Comparison of ENCODE assay signal across 16 cellular contexts in genomic region chr3:40116478-40117162, GRCh38.
DNase-seq lines count a peak whose midpoint lies in the region; ATAC-seq, FAIRE-seq and TF ChIP-seq lines count a peak whose summit lies in the region.
"Had no signal": no experiment of that assay in that cellular context is flagged by ENCODE, and none has a peak within 500 bp of the region (broad histone marks: within the 10 kb centered on the region; RNA-seq: fewer than 3 reads in every experiment).

No MANE protein-coding gene starts in this region.

- H3K4me3 ChIP-seq in bronchial epithelial cell (ENCODE audit: low read depth, low read length): no peak overlapping the region
- no peak overlapping the region for H3K4me3 ChIP-seq in kidney epithelial cell (ENCODE audit: low read depth, low read length)
- H3K4me3 ChIP-seq in aorta (ENCODE audit: low read length in 2 of 2): no peak overlapping the region
- H3K4me3 ChIP-seq: coronary artery, esophagus muscularis mucosa had no signal

- TF ChIP-seq CTCF in AG09319 (IDR thresholded peaks at IDR 0.05; ENCODE audit: low read depth, low read length) (no peak), bronchial epithelial cell (IDR thresholded peaks at IDR 0.05; ENCODE audit: insufficient read depth, low read length, severe bottlenecking) (no peak), kidney epithelial cell (IDR thresholded peaks at IDR 0.05; ENCODE audit: insufficient read depth, low read length, poor library complexity, severe bottlenecking) (no peak)

- H3K27ac ChIP-seq in aorta (ENCODE audit: low read depth in 1 of 2, low read length in 2 of 2): peak overlapping the region in 1 of 2 donors; percentile 12
- H3K27ac ChIP-seq: coronary artery had no signal

- WGBS in aorta, 2 donors: 46 to 52% methylated on average over 9 of the region's 9 CpGs

- no peak for FAIRE-seq in bronchial epithelial cell (lab: Jason Lieb, UNC)

- H3K27me3 ChIP-seq in bronchial epithelial cell (ENCODE audit: control insufficient read depth, insufficient read depth, low read length) (no peaks in the 10 kb centered on the region), kidney epithelial cell (ENCODE audit: control insufficient read depth, insufficient read depth, low read length) (no peaks in the 10 kb centered on the region), aorta (ENCODE audit: control insufficient read depth in 1 of 2, insufficient read depth in 2 of 2, low read length in 1 of 2) (no peaks in the 10 kb centered on the region)
- H3K27me3 ChIP-seq: esophagus muscularis mucosa had no signal

- no peaks in the 10 kb centered on the region for H3K9me3 ChIP-seq in aorta (ENCODE audit: control insufficient read depth, low read length)
- H3K9me3 ChIP-seq: esophagus muscularis mucosa had no signal

- H3K4me1 ChIP-seq in aorta (ENCODE audit: control insufficient read depth in 1 of 2, insufficient read depth in 2 of 2, low read length in 2 of 2): no peaks in the 10 kb centered on the region

- H3K36me3 ChIP-seq in bronchial epithelial cell (ENCODE audit: control insufficient read depth, insufficient read depth, low read length) (no peaks in the 10 kb centered on the region), kidney epithelial cell (ENCODE audit: control insufficient read depth, insufficient read depth, low read length) (no peaks in the 10 kb centered on the region), aorta (ENCODE audit: control insufficient read depth in 1 of 2, insufficient read depth in 2 of 2, low read length in 1 of 2) (no peaks in the 10 kb centered on the region)
- H3K36me3 ChIP-seq: esophagus muscularis mucosa had no signal

- no peak for ATAC-seq in aorta (ENCODE audit: low FRiP score)
- ATAC-seq in HG02571 (IDR thresholded peaks at IDR 0.05; ENCODE audit: unreplicated experiment): no peak
- ATAC-seq: activated CD4-positive, CD25-positive, alpha-beta regulatory T cell treated with anti-CD3 and anti-CD28 coated beads, Interleukin-2, amount 50 U/mL, for 24 hours; activated naive CD4-positive, alpha-beta T cell treated with anti-CD3 and anti-CD28 coated beads, Interleukin-2, amount 50 U/mL, for 72 hours had no signal

- peak; percentile 31 for DNase-seq in AG09319 (ENCODE audit: extremely low read depth, low read depth)
- peak; percentile 37 for DNase-seq in M059J (ENCODE audit: low read depth)
- peak; percentile 68 for DNase-seq in bronchial epithelial cell (ENCODE audit: low read depth)
- peak; percentile 44 for DNase-seq in kidney epithelial cell (ENCODE audit: low read depth)
- DNase-seq in aorta: no peak
- no peak for DNase-seq in Kasumi-1 (lab: John Stamatoyannopoulos, UW)
- no peak for DNase-seq in inferior parietal cortex (ENCODE audit: extremely low spot score)
- DNase-seq: ACHN, DMS 273 treated with DMSO at 0.1 percent for 48 hours, NCI-H1105, T-helper 1 cell had no signal

- intact Hi-C loops in aorta (cut with DNase I): no loop called here

Comparison
In these comparisons a context has a peak if more than half of its experiments do, and no peak if none do; other contexts are left out.
1. DNase-seq: peak in AG09319 (single experiment), M059J (single experiment), bronchial epithelial cell (single experiment) and kidney epithelial cell (single experiment); none in aorta (0 of 2), Kasumi-1 (0 of 2) and inferior parietal cortex (single experiment).